In genomic region chr12:57892232-57892987, GRCh38 we compare ENCODE assay signal across 2 cellular contexts.
A peak's percentile ranks its signal among the peaks of the same experiment; 100 is the strongest.
TF ChIP-seq lines count a peak whose summit lies in the region.

No MANE protein-coding gene starts in this region.

TF ChIP-seq in HEK293, 187 proteins besides CTCF, POLR2A, EP300 and RAD21 (continued from another document):
- TF ChIP-seq ZSCAN23 (tag by site-specific recombination; IDR thresholded peaks at IDR 0.05) (no peak), ZNF600 (tag by site-specific recombination; IDR thresholded peaks at IDR 0.05) (no peak), SALL2 (tag by site-specific recombination; IDR thresholded peaks at IDR 0.05; ENCODE audit: borderline replicate concordance) (no peak), ZFP3 (tag by site-specific recombination; IDR thresholded peaks at IDR 0.05; ENCODE audit: low read depth) (no peak), ZFHX2 (tag by site-specific recombination; conservative IDR thresholded peaks at IDR 0.05) (0 out of 2 replicates have a peak, but pooled peaks have one; percentile 36), HOXC10 (CRISPR knock-in tag; IDR thresholded peaks at IDR 0.05) (no peak), ZBTB48 (tag by site-specific recombination; IDR thresholded peaks at IDR 0.05) (0 out of 2 replicates have a peak, but pooled peaks have one; percentile 41), ZNF704 (tag by site-specific recombination; IDR thresholded peaks at IDR 0.05) (no peak)

TF ChIP-seq in K562, 482 proteins besides CTCF, POLR2A, EP300 and RAD21:
- 0 out of 2 replicates have a peak, but pooled peaks have one; percentile 9 for TF ChIP-seq GATA2 (CRISPR knock-in tag; IDR thresholded peaks at IDR 0.05)
- TF ChIP-seq ZNF282 (CRISPR knock-in tag; IDR thresholded peaks at IDR 0.05) = no peak
- TF ChIP-seq KDM1A (IDR thresholded peaks at IDR 0.05) = peak; percentile 24 to 55; a peak in 2 of 4 replicates
- 0 out of 2 replicates have a peak, but pooled peaks have one; percentile 41 for TF ChIP-seq SMARCA4 (IDR thresholded peaks at IDR 0.05)
- TF ChIP-seq NR2C1 (IDR thresholded peaks at IDR 0.05) = peak; percentile 55; the same call in 1 of the 2 replicates
- peak; percentile 34; the same call in 1 of the 2 replicates for TF ChIP-seq NR2C1 (tag; IDR thresholded peaks at IDR 0.05)
- TF ChIP-seq ZBTB43 (CRISPR knock-in tag; IDR thresholded peaks at IDR 0.05) = no peak
- TF ChIP-seq ZNF224 (CRISPR knock-in tag; IDR thresholded peaks at IDR 0.05) = no peak
- TF ChIP-seq ZFP36 (IDR thresholded peaks at IDR 0.05; ENCODE audit: low read depth, low read length, partially characterized antibody) = peak; percentile 30
- TF ChIP-seq HDAC1 (IDR thresholded peaks at IDR 0.05) = peak in 1 of 2 experiments; percentile 55; a peak in 1 of 4 replicates
- no peak for TF ChIP-seq NR2C2 (CRISPR knock-in tag; IDR thresholded peaks at IDR 0.05)
- TF ChIP-seq NR2C2 (tag; IDR thresholded peaks at IDR 0.05) = peak; percentile 49; the same call in 1 of the 2 replicates
- TF ChIP-seq SPI1 (IDR thresholded peaks at IDR 0.05; ENCODE audit: borderline replicate concordance, low read depth, low read length) = peak; percentile 64; the same call in 1 of the 2 replicates
- TF ChIP-seq ZKSCAN1 (IDR thresholded peaks at IDR 0.05; ENCODE audit: low read depth, low read length) = no peak
- no peak for TF ChIP-seq GABPB2 (CRISPR knock-in tag; conservative IDR thresholded peaks at IDR 0.05)
- TF ChIP-seq EHMT2 (IDR thresholded peaks at IDR 0.05) = no peak
- TF ChIP-seq DPF2 (IDR thresholded peaks at IDR 0.05) = peak; percentile 47; the same call in 1 of the 2 replicates
- no peak for TF ChIP-seq ZNF785 (CRISPR knock-in tag; IDR thresholded peaks at IDR 0.05)
- no peak for TF ChIP-seq ILF3 (IDR thresholded peaks at IDR 0.05; ENCODE audit: borderline replicate concordance)
- no peak for TF ChIP-seq ZBTB5 (IDR thresholded peaks at IDR 0.05)
- peak; percentile 51; the same call in 1 of the 2 replicates for TF ChIP-seq ZBTB7A (IDR thresholded peaks at IDR 0.05; ENCODE audit: borderline replicate concordance, control insufficient read depth, low read depth, low read length)
- TF ChIP-seq TAL1 (IDR thresholded peaks at IDR 0.05) = peak; percentile 27; the same call in 1 of the 2 replicates
- TF ChIP-seq ZNF146 (CRISPR knock-in tag; IDR thresholded peaks at IDR 0.05; ENCODE audit: unreplicated experiment) = no peak
- peak; percentile 40; the same call in 1 of the 2 replicates for TF ChIP-seq ARID1B (IDR thresholded peaks at IDR 0.05)
- TF ChIP-seq CBFA2T3 (IDR thresholded peaks at IDR 0.05) = peak; percentile 80
- TF ChIP-seq CBFA2T2 (conservative IDR thresholded peaks at IDR 0.05) = peak; percentile 60
- 0 out of 2 replicates have a peak, but pooled peaks have one; percentile 12 for TF ChIP-seq NCOR1 (IDR thresholded peaks at IDR 0.05)
- TF ChIP-seq RCOR1 (IDR thresholded peaks at IDR 0.05; ENCODE audit: borderline replicate concordance in 1 of 2, low read depth in 2 of 2, low read length in 2 of 2) = 0 out of 4 replicates have a peak, but pooled peaks of 1 of the 2 experiments have one; percentile 9
- no peak for TF ChIP-seq KLF16 (IDR thresholded peaks at IDR 0.05)
- TF ChIP-seq IRF9 (tag; IDR thresholded peaks at IDR 0.05) = no peak
